ENCODE assay signal across 8 cellular contexts in the genomic region with DNA sequence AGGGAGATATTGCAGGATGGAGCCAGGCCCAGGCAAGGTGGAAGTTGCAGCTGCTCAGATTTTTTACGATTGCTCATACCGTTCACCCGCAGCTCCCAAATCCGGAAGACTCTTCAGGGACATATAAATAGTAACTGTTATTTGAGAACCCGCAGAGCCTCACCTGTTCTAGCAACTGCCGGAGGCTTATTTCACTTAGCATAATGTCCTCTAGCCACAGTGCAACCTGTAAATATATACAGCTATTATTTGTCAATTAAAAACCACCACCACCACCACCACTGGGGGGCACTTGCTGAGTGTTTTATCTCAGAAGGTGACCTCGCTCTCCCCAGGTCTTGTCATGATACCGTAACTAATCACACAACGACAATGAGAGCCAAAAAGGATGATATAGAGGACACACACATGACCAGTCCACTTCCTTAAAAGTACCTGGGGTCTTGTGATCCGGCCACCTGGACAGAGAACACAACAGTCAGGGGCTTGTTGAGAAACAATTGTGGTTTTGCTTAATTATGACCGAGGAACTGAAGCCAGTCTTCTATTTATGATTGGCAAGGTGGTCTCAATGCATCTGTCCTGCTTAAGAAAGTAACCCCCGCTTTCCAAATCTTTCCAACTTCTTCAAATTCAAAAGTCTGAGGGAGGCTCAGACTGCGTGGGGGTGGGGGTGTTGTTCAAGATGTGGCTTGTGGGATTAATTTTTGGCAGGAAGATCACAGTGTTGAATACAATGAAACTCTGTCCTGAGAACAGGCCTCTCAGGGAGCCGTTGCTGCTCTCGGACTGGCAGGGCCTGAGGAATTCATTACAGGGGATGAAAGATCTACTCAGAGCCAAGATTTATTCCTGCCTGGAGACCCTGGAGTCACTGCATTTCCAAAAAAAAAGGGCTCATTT.
DNase-seq lines count a peak whose midpoint lies in the region; ATAC-seq lines count a peak whose summit lies in the region.

No MANE protein-coding gene starts in this region.

- no peak for ATAC-seq in GM21717 (IDR thresholded peaks at IDR 0.05; ENCODE audit: unreplicated experiment)

- H3K4me3 Mint-ChIP-seq in T-helper 2 cell treated with Interferon-gamma antibody and Interleukin-4, amounts not matched to agents 5 μg/mL and 100 μg/mL, for 36 hours: no peak overlapping the region

- DNase-seq in NCI-H2029 (lab: John Stamatoyannopoulos, UW) (peak; percentile 13), NCI-H2029 treated with DMSO at 0.1 percent for 48 hours (lab: John Stamatoyannopoulos, UW) (no peak), NCI-H1105 (lab: John Stamatoyannopoulos, UW) (peak; percentile 84), astrocyte of the hippocampus (ENCODE audit: low read depth, low spot score) (peak; percentile 93), inferior parietal cortex (ENCODE audit: extremely low spot score) (peak; percentile 83)
- peak; percentile 35 for DNase-seq in T-helper 2 cell treated with Interferon-gamma antibody and Interleukin-4, amounts not matched to agents 5 μg/mL and 100 μg/mL, for 36 hours (ENCODE audit: low spot score)
- peak; percentile 50 to 69 for DNase-seq in stimulated activated CD4-positive, alpha-beta T cell treated with anti-CD3 and anti-CD28 coated beads, Interleukin-4, amount 100 ng/mL, for 4 hours

- peak overlapping the region; percentile 32 for H3K27ac Mint-ChIP-seq in T-helper 2 cell treated with Interferon-gamma antibody and Interleukin-4, amounts not matched to agents 5 μg/mL and 100 μg/mL, for 36 hours

- no peaks in the 10 kb centered on the region for H3K36me3 Mint-ChIP-seq in T-helper 2 cell treated with Interferon-gamma antibody and Interleukin-4, amounts not matched to agents 5 μg/mL and 100 μg/mL, for 36 hours (ENCODE audit: low read depth)

- H3K4me1 Mint-ChIP-seq in T-helper 2 cell treated with Interferon-gamma antibody and Interleukin-4, amounts not matched to agents 5 μg/mL and 100 μg/mL, for 36 hours (ENCODE audit: low read depth): peaks cover 8% of the 10 kb centered on the region

- H3K27me3 Mint-ChIP-seq in T-helper 2 cell treated with Interferon-gamma antibody and Interleukin-4, amounts not matched to agents 5 μg/mL and 100 μg/mL, for 36 hours (ENCODE audit: low read depth): peaks cover 7% of the 10 kb centered on the region

- H3K9me3 Mint-ChIP-seq in T-helper 2 cell treated with Interferon-gamma antibody and Interleukin-4, amounts not matched to agents 5 μg/mL and 100 μg/mL, for 36 hours: peaks cover 9% of the 10 kb centered on the region
